Comparison of ENCODE assay signal across 9 cellular contexts in the genomic region with DNA sequence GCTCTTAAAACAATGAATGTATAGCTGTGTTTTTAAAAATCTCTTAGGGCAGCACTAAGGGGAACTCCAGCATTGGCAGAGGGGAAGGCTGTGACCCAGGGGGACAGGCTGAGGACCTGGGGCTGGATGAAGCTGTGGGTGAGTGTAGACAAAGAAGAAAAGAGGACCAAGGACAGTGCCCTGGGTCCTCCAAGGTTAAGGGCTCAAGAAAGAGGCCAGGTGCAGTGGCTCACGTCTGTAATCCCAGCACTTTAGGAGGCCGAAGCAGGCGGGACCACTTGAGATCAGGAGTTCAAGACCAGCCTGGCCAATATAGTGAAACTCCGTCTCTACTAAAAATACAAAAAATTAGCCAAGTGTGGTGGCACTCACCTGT. TPM values are rescaled to one million over a fixed set of nuclear protein-coding genes. Genes with fewer than 3 reads are reported as not detected.
DNase-seq lines count a peak whose midpoint lies in the region; ATAC-seq, FAIRE-seq and TF ChIP-seq lines count a peak whose summit lies in the region.
"Not testable (repeated sequence)": the region's sequence is repeated elsewhere in the genome, so short reads cannot be mapped to it uniquely, and the experiment has no call there.
"Had no signal": no experiment of that assay in that cellular context is flagged by ENCODE, and none has a peak within 500 bp of the region (broad histone marks: within the 10 kb centered on the region; RNA-seq: fewer than 3 reads in every experiment).

No MANE protein-coding gene starts in this region.

- H3K27me3 Mint-ChIP-seq in HFFc6 (ENCODE audit: insufficient read depth); activated CD4-positive, alpha-beta memory T cell treated with anti-CD3 and anti-CD28 coated beads, Interleukin-2, amount 10 ng/mL, durations not matched to agents 7 days and 5 days; mesothelial cell of epicardium (ENCODE audit: low read depth): not testable (repeated sequence)
- H3K27me3 Mint-ChIP-seq in astrocyte (ENCODE audit: low read depth, unreplicated experiment): peaks cover 13% of the 10 kb centered on the region

- H3K4me2 ChIP-seq in A549: peak overlapping the region; percentile 84
- peak overlapping the region; percentile 87 for H3K4me2 ChIP-seq in PC-9
- H3K4me2 ChIP-seq in astrocyte (ENCODE audit: low read length): peak overlapping the region; percentile 74

- TF ChIP-seq CTCF in A549 (IDR thresholded peaks at IDR 0.05); HFFc6 (IDR thresholded peaks at IDR 0.05); PC-9 (conservative IDR thresholded peaks at IDR 0.05); astrocyte (IDR thresholded peaks at IDR 0.05; ENCODE audit: insufficient read depth, low read depth, low read length); esophagus muscularis mucosa (IDR thresholded peaks at IDR 0.05); mesothelial cell of epicardium (IDR thresholded peaks at IDR 0.05; ENCODE audit: unreplicated experiment): not testable (repeated sequence)

- H4K20me1 ChIP-seq in PC-9 (ENCODE audit: insufficient read depth) (peaks cover 28% of the 10 kb centered on the region), astrocyte (ENCODE audit: insufficient read depth, low read length) (peaks cover 35% of the 10 kb centered on the region)

- H3F3A ChIP-seq in PC-9 (ENCODE audit: insufficient read depth, low read depth): peaks cover 12% of the 10 kb centered on the region

- TSS peak; percentile 58 for BruUV-seq in PC-9 (replicated peaks; lab: Mats Ljungman, UMichigan)

- not testable (repeated sequence) for H3K9me3 ChIP-seq in A549; PC-9 (ENCODE audit: insufficient read depth, low read depth); astrocyte (ENCODE audit: insufficient read depth, low read depth, low read length); esophagus muscularis mucosa

- H3K4me3 ChIP-seq in A549 (peak overlapping the region; percentile 86; the same call in 1 of the 3 replicates), PC-9 (peak overlapping the region; percentile 62; the same call in 1 of the 2 replicates)
- H3K4me3 ChIP-seq in astrocyte (ENCODE audit: insufficient read depth, low read depth, low read length); esophagus muscularis mucosa; rectal smooth muscle tissue (ENCODE audit: low read length): not testable (repeated sequence)

- H3K4me1 ChIP-seq in A549 (peaks cover 43% of the 10 kb centered on the region), PC-9 (replicated peaks; ENCODE audit: insufficient read depth) (peaks cover 35% of the 10 kb centered on the region), astrocyte (ENCODE audit: insufficient read depth, low read length) (peaks cover 18% of the 10 kb centered on the region), esophagus muscularis mucosa (peaks cover 32 to 51% (median 46%) of the 10 kb centered on the region in 4 donors), rectal smooth muscle tissue (ENCODE audit: control insufficient read depth, insufficient read depth, low read length) (peaks cover 20% of the 10 kb centered on the region)

- WGBS in A549 (ENCODE audit: missing lambda C conversion rate): 87% methylated on average over 4 of the region's 4 CpGs
- 85% methylated on average over 4 of the region's 4 CpGs for WGBS in esophagus muscularis mucosa

- TF ChIP-seq RAD21 in A549 (conservative IDR thresholded peaks at IDR 0.05 in 1 of 2, IDR thresholded peaks at IDR 0.05 in 1 of 2): not testable (repeated sequence)

- FAIRE-seq in A549 (lab: Jason Lieb, UNC); astrocyte (lab: Jason Lieb, UNC): not testable (repeated sequence)

- H3K36me3 ChIP-seq in PC-9 (ENCODE audit: low read depth); astrocyte (ENCODE audit: insufficient read depth, low read length); rectal smooth muscle tissue (ENCODE audit: control insufficient read depth, insufficient read depth, low read length): not testable (repeated sequence)
- peaks cover 0 to 19% (median 10%) of the 10 kb centered on the region in 4 donors for H3K36me3 ChIP-seq in esophagus muscularis mucosa

- CTCF ChIA-PET in A549 (lab: Yijun Ruan, JAX): interaction anchor here (0.7 to 56.5 kb wide), 13 partner anchors 8 to 110 kb away, joined by 3 to 1634 read pairs (median 7); partner anchors contain the start of genes ADISSP, CDC25B and HSPA12B
- CTCF ChIA-PET in PC-9 (lab: Charles Lee): interaction anchor here (0.6 to 2.1 kb wide), 5 partner anchors 27 to 63 kb away, joined by 3 to 12 read pairs (median 6); partner anchors contain the start of gene AP5S1
- CTCF ChIA-PET in activated CD4-positive, alpha-beta memory T cell treated with anti-CD3 and anti-CD28 coated beads, Interleukin-2, amount 10 ng/mL, durations not matched to agents 7 days and 5 days (lab: Charles Lee): interaction anchor here (0.6 to 9.4 kb wide), 15 partner anchors 9 to 304 kb away, joined by 3 to 98 read pairs (median 5); partner anchors contain the start of genes ADISSP and AP5S1

- not testable (repeated sequence) for DNase-seq in A549 (ENCODE audit: low read depth in 1 of 2, low spot score in 1 of 2); HFFc6; PC-9; activated CD4-positive, alpha-beta memory T cell treated with anti-CD3 and anti-CD28 coated beads, Interleukin-2, amount 10 ng/mL, durations not matched to agents 7 days and 5 days; astrocyte (ENCODE audit: low read depth); esophagus muscularis mucosa (ENCODE audit: extremely low spot score); mesothelial cell of epicardium (ENCODE audit: low spot score in 2 of 2, unreplicated experiment in 2 of 2)

- peak overlapping the region; percentile 88 to 96; a peak in 5 of 6 replicates for H3K27ac ChIP-seq in A549
- not testable (repeated sequence) for H3K27ac ChIP-seq in PC-9; astrocyte (ENCODE audit: low read depth, low read length); rectal smooth muscle tissue (ENCODE audit: low read depth, low read length)
- H3K27ac ChIP-seq in esophagus muscularis mucosa (replicated peaks in 1 of 4): peak overlapping the region in 3 of 4 donors; percentile 31 to 37 (median 37)

- H3K79me2 ChIP-seq in PC-9 (ENCODE audit: low read depth): peaks cover 34% of the 10 kb centered on the region
- peaks cover 35% of the 10 kb centered on the region for H3K79me2 ChIP-seq in astrocyte (ENCODE audit: insufficient read depth, low read length)

- not testable (repeated sequence) for H3K9ac ChIP-seq in astrocyte (ENCODE audit: low read length)
- peak overlapping the region; percentile 30 for H3K9ac ChIP-seq in rectal smooth muscle tissue (ENCODE audit: low read length)

- not testable (repeated sequence) for TF ChIP-seq EP300 in A549 (IDR thresholded peaks at IDR 0.05); esophagus muscularis mucosa (IDR thresholded peaks at IDR 0.05)

- H3K4me3 Mint-ChIP-seq in HFFc6 (peak overlapping the region; percentile 71), astrocyte (ENCODE audit: unreplicated experiment) (peak overlapping the region; percentile 36), mesothelial cell of epicardium (peak overlapping the region; percentile 56)
- H3K4me3 Mint-ChIP-seq in activated CD4-positive, alpha-beta memory T cell treated with anti-CD3 and anti-CD28 coated beads, Interleukin-2, amount 10 ng/mL, durations not matched to agents 7 days and 5 days: peak overlapping the region; percentile 67

- not testable (repeated sequence) for H3K27me3 ChIP-seq in PC-9 (ENCODE audit: insufficient read depth, low read depth); astrocyte (ENCODE audit: insufficient read depth, low read length); esophagus muscularis mucosa; rectal smooth muscle tissue (ENCODE audit: control insufficient read depth, insufficient read depth, low read length)

- not testable (repeated sequence) for H3K9me3 Mint-ChIP-seq in HFFc6; activated CD4-positive, alpha-beta memory T cell treated with anti-CD3 and anti-CD28 coated beads, Interleukin-2, amount 10 ng/mL, durations not matched to agents 7 days and 5 days; astrocyte (ENCODE audit: unreplicated experiment); mesothelial cell of epicardium

- intact Hi-C loops in PC-9 (cut with micrococcal nuclease; ENCODE audit: unreplicated experiment) (loop anchor here (2.0 to 10.0 kb wide), 3 partner anchors 59 to 317 kb away; partner anchors contain the start of genes MAVS and RNF24), esophagus muscularis mucosa (cut with DNase I) (loop anchor here (1.0 to 5.0 kb wide), 3 partner anchors 33 to 295 kb away; partner anchors contain the start of genes AP5S1 and MAVS)

- TF ChIP-seq POLR2A in A549 (IDR thresholded peaks at IDR 0.05; ENCODE audit: low read length); esophagus muscularis mucosa (IDR thresholded peaks at IDR 0.05; ENCODE audit: low read depth): not testable (repeated sequence)

- not testable (repeated sequence) for H3K27ac Mint-ChIP-seq in HFFc6; activated CD4-positive, alpha-beta memory T cell treated with anti-CD3 and anti-CD28 coated beads, Interleukin-2, amount 10 ng/mL, durations not matched to agents 7 days and 5 days; astrocyte (ENCODE audit: unreplicated experiment); mesothelial cell of epicardium

- H3K4me1 Mint-ChIP-seq in HFFc6 (ENCODE audit: low read depth) (peaks cover 37% of the 10 kb centered on the region), mesothelial cell of epicardium (peaks cover 24% of the 10 kb centered on the region)
- H3K4me1 Mint-ChIP-seq in activated CD4-positive, alpha-beta memory T cell treated with anti-CD3 and anti-CD28 coated beads, Interleukin-2, amount 10 ng/mL, durations not matched to agents 7 days and 5 days: peaks cover 44% of the 10 kb centered on the region
- not testable (repeated sequence) for H3K4me1 Mint-ChIP-seq in astrocyte (ENCODE audit: low read depth, unreplicated experiment)

- not testable (repeated sequence) for ATAC-seq in A549

- not testable (repeated sequence) for H3K9me2 ChIP-seq in PC-9 (ENCODE audit: insufficient read depth)

- peak overlapping the region; percentile 82; the same call in 1 of the 2 replicates for H2AFZ ChIP-seq in PC-9
- not testable (repeated sequence) for H2AFZ ChIP-seq in astrocyte (ENCODE audit: low read depth, low read length)

- POLR2A ChIA-PET in A549 (lab: Yijun Ruan, JAX) (interaction anchor here (1.0 to 3.0 kb wide), 5 partner anchors 8 to 32 kb away, joined by 3 to 40 read pairs (median 18); partner anchors contain the start of genes AP5S1 and CDC25B), PC-9 (lab: Charles Lee; ENCODE audit: unreplicated experiment) (interaction anchor here (0.6 kb wide), 3 partner anchors 8 to 83 kb away, joined by 3 to 15 read pairs (median 3); partner anchors contain the start of gene CDC25B)
- POLR2A ChIA-PET in activated CD4-positive, alpha-beta memory T cell treated with anti-CD3 and anti-CD28 coated beads, Interleukin-2, amount 10 ng/mL, durations not matched to agents 7 days and 5 days (lab: Charles Lee): interaction anchor here (1.1 to 8.8 kb wide), 12 partner anchors 8 to 91 kb away, joined by 3 to 90 read pairs (median 8); partner anchors contain the start of genes ADISSP, AP5S1 and CDC25B

- H3K36me3 Mint-ChIP-seq in HFFc6 (ENCODE audit: low read depth): peaks cover 11% of the 10 kb centered on the region
- peaks cover 11% of the 10 kb centered on the region for H3K36me3 Mint-ChIP-seq in activated CD4-positive, alpha-beta memory T cell treated with anti-CD3 and anti-CD28 coated beads, Interleukin-2, amount 10 ng/mL, durations not matched to agents 7 days and 5 days (ENCODE audit: low read depth)
- not testable (repeated sequence) for H3K36me3 Mint-ChIP-seq in astrocyte (ENCODE audit: low read depth, unreplicated experiment); mesothelial cell of epicardium

RNA-seq across cellular contexts. Expression of gene CENPB, which starts 1.1 kb away (rescaled TPM):
- polyA plus RNA-seq in A549 (2011; rRNA removed) (35.9 and 42.6 TPM in 2 replicates), A549 (2017; fragmentation: RNase III; extraction: RNeasy Plus Mini Kit Qiagen cat#74134 plus additional on column Dnase treatment) (93.1 to 107 TPM (median 106 TPM) in 3 replicates)
- polyA plus RNA-seq in A549 (2012; cell fraction: cytosol; rRNA removed): 57.6 and 77.1 TPM in 2 replicates
- 55.5 and 78.2 TPM in 2 replicates for polyA plus RNA-seq in A549 (2012; cell fraction: nucleus; rRNA removed)
- 49.1 and 52.8 TPM in 2 replicates for polyA minus RNA-seq in A549 (2011; rRNA and poly(A)+ RNA removed)
- 100 to 1,000 TPM; 109 to 128 (median 117) TPM for total RNA-seq in HFFc6 (2021; fragmentation: NEBNext Ultra II Directional; extraction: Animal tissue kit (Norgen Biotek cat#: 25700))
- total RNA-seq in PC-9 (2021) (70.8 and 82.9 TPM in 2 replicates), astrocyte (37.0 and 39.1 TPM in 2 replicates), esophagus muscularis mucosa (100 to 1,000 TPM; 131 to 225 (median 199) TPM), mesothelial cell of epicardium (63.0 to 64.2 TPM (median 63.0 TPM) in 3 replicates)
- 10 to 100 TPM; 67.0 to 68.0 TPM for total RNA-seq in activated CD4-positive, alpha-beta memory T cell treated with anti-CD3 and anti-CD28 coated beads, Interleukin-2, amount 10 ng/mL, durations not matched to agents 7 days and 5 days

RNA-seq across cellular contexts. Expression of gene SPEF1, which starts 6.4 kb away (rescaled TPM):
- 0.41 and 0.46 TPM in 2 replicates for polyA plus RNA-seq in A549 (2011; rRNA removed)
- polyA plus RNA-seq in A549 (2012; cell fraction: cytosol; rRNA removed): 1.1 and 1.2 TPM in 2 replicates
- polyA plus RNA-seq in A549 (2012; cell fraction: nucleus; rRNA removed): 4.2 and 4.5 TPM in 2 replicates
- polyA plus RNA-seq in A549 (2017; fragmentation: RNase III; extraction: RNeasy Plus Mini Kit Qiagen cat#74134 plus additional on column Dnase treatment): 0.89 to 1.4 TPM (median 1.3 TPM) in 3 replicates
- 0.15 and 0.21 TPM in 2 replicates for polyA minus RNA-seq in A549 (2011; rRNA and poly(A)+ RNA removed)
- total RNA-seq in HFFc6 (2021; fragmentation: NEBNext Ultra II Directional; extraction: Animal tissue kit (Norgen Biotek cat#: 25700)): under 1 TPM in 5 of 6 experiments, not detected in 1; 0.19 to 0.48 (median 0.36) TPM
- 2.6 and 2.7 TPM in 2 replicates for total RNA-seq in PC-9 (2021)
- total RNA-seq in activated CD4-positive, alpha-beta memory T cell treated with anti-CD3 and anti-CD28 coated beads, Interleukin-2, amount 10 ng/mL, durations not matched to agents 7 days and 5 days: not detected
- 0.45 and 1.2 TPM in 2 replicates for total RNA-seq in astrocyte
- under 1 TPM in 1 of 4 donors, not detected in 3; 0.50 TPM for total RNA-seq in esophagus muscularis mucosa
- 0.27 to 0.40 TPM (median 0.34 TPM) in 3 replicates for total RNA-seq in mesothelial cell of epicardium
- total RNA-seq: mononuclear cell had no signal

RNA-seq across cellular contexts. Expression of gene CDC25B, which starts 8.5 kb away (rescaled TPM):
- polyA plus RNA-seq in A549 (2011; rRNA removed) (133 and 136 TPM in 2 replicates), A549 (2017; fragmentation: RNase III; extraction: RNeasy Plus Mini Kit Qiagen cat#74134 plus additional on column Dnase treatment) (129 to 150 TPM (median 140 TPM) in 3 replicates)
- 173 and 193 TPM in 2 replicates for polyA plus RNA-seq in A549 (2012; cell fraction: cytosol; rRNA removed)
- polyA plus RNA-seq in A549 (2012; cell fraction: nucleus; rRNA removed): 307 and 346 TPM in 2 replicates
- 101 and 126 TPM in 2 replicates for polyA minus RNA-seq in A549 (2011; rRNA and poly(A)+ RNA removed)
- 10 to 100 TPM; 44.9 to 92.6 (median 84.5) TPM for total RNA-seq in HFFc6 (2021; fragmentation: NEBNext Ultra II Directional; extraction: Animal tissue kit (Norgen Biotek cat#: 25700))
- total RNA-seq in PC-9 (2021) (83.5 and 91.0 TPM in 2 replicates), astrocyte (8.5 and 8.8 TPM in 2 replicates), esophagus muscularis mucosa (10 to 100 TPM; 29.9 to 43.1 (median 35.6) TPM), mesothelial cell of epicardium (29.4 to 33.9 TPM (median 29.6 TPM) in 3 replicates)
- 100 to 1,000 TPM; 452 to 454 TPM for total RNA-seq in activated CD4-positive, alpha-beta memory T cell treated with anti-CD3 and anti-CD28 coated beads, Interleukin-2, amount 10 ng/mL, durations not matched to agents 7 days and 5 days

RNA-seq across cellular contexts. Expression of gene ADISSP, which starts 20.1 kb away (rescaled TPM):
- polyA plus RNA-seq in A549 (2011; rRNA removed) (43.9 and 44.0 TPM in 2 replicates), A549 (2017; fragmentation: RNase III; extraction: RNeasy Plus Mini Kit Qiagen cat#74134 plus additional on column Dnase treatment) (93.2 to 104 TPM (median 95.2 TPM) in 3 replicates)
- 162 and 207 TPM in 2 replicates for polyA plus RNA-seq in A549 (2012; cell fraction: cytosol; rRNA removed)
- 139 and 182 TPM in 2 replicates for polyA plus RNA-seq in A549 (2012; cell fraction: nucleus; rRNA removed)
- 49.7 and 55.6 TPM in 2 replicates for polyA minus RNA-seq in A549 (2011; rRNA and poly(A)+ RNA removed)
- total RNA-seq in HFFc6 (2021; fragmentation: NEBNext Ultra II Directional; extraction: Animal tissue kit (Norgen Biotek cat#: 25700)): 100 to 1,000 TPM in 1 of 6 experiments, 10 to 100 TPM in 5; 86.0 to 105 (median 89.9) TPM
- total RNA-seq in PC-9 (2021) (86.9 and 95.0 TPM in 2 replicates), astrocyte (35.7 and 43.2 TPM in 2 replicates), esophagus muscularis mucosa (10 to 100 TPM; 56.5 to 96.1 (median 73.6) TPM), mesothelial cell of epicardium (24.3 to 26.5 TPM (median 24.9 TPM) in 3 replicates)
- total RNA-seq in activated CD4-positive, alpha-beta memory T cell treated with anti-CD3 and anti-CD28 coated beads, Interleukin-2, amount 10 ng/mL, durations not matched to agents 7 days and 5 days: 10 to 100 TPM; 20.7 to 23.4 TPM

RNA-seq across cellular contexts. Expression of gene AP5S1, which starts 32.7 kb away (rescaled TPM):
- 10.2 and 11.8 TPM in 2 replicates for polyA plus RNA-seq in A549 (2011; rRNA removed)
- polyA plus RNA-seq in A549 (2012; cell fraction: cytosol; rRNA removed): 15.6 and 19.0 TPM in 2 replicates
- 15.2 and 20.0 TPM in 2 replicates for polyA plus RNA-seq in A549 (2012; cell fraction: nucleus; rRNA removed)
- polyA plus RNA-seq in A549 (2017; fragmentation: RNase III; extraction: RNeasy Plus Mini Kit Qiagen cat#74134 plus additional on column Dnase treatment): 17.7 to 20.6 TPM (median 19.9 TPM) in 3 replicates
- 21.2 and 27.1 TPM in 2 replicates for polyA minus RNA-seq in A549 (2011; rRNA and poly(A)+ RNA removed)
- total RNA-seq in HFFc6 (2021; fragmentation: NEBNext Ultra II Directional; extraction: Animal tissue kit (Norgen Biotek cat#: 25700)): 10 to 100 TPM; 17.7 to 21.7 (median 19.4) TPM
- total RNA-seq in PC-9 (2021): 18.3 and 20.0 TPM in 2 replicates
- 10 to 100 TPM; 12.7 to 15.5 TPM for total RNA-seq in activated CD4-positive, alpha-beta memory T cell treated with anti-CD3 and anti-CD28 coated beads, Interleukin-2, amount 10 ng/mL, durations not matched to agents 7 days and 5 days
- total RNA-seq in astrocyte: 12.6 TPM in 2 replicates
- total RNA-seq in esophagus muscularis mucosa: 10 to 100 TPM in 3 of 4 donors, 1 to 10 TPM in 1; 7.9 to 11.7 (median 11.2) TPM
- 13.8 to 14.5 TPM (median 14.0 TPM) in 3 replicates for total RNA-seq in mesothelial cell of epicardium
